ENCODE assay signal across 22 cellular contexts in the genomic region with DNA sequence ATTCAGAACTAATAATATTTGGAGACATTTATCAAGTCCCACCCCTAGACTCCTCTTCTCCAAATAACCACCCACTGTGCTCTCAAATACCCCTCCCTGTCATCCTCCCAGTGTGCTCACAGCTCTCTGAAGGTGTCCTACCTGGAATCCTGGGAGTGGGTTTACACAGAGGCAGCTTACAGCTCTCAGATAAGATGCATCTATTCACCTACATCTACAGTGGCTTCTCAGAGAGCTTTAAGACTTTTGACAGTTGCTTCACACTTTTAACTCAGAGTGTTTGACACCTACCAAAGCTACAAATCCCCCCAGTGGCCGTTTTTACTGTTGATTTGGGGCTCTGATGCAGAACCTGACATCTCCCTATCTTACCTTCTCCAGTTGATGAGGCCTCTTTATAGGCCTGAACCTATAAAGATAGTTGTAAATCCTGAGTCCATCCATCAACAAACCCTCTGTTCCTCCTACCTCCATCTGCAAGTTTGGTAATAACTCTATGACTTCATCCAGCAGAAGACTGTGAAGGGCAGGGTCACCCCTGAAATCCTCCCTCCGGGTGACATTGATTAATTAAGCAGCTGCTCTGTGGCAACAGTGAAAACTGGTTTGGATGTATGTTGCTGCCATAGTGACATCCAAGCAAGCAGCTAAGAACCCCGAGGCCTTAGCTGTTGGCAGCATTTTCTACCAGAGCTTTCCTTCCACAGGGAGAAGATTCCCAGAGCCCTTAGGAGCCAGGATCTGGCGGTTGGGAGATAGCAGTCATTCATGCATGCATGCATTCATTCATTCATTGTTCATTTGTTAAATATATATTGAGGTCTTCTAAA.
DNase-seq lines count a peak whose midpoint lies in the region; ATAC-seq, FAIRE-seq and TF ChIP-seq lines count a peak whose summit lies in the region.
"Had no signal": no experiment of that assay in that cellular context is flagged by ENCODE, and none has a peak within 500 bp of the region (broad histone marks: within the 10 kb centered on the region; RNA-seq: fewer than 3 reads in every experiment).

No MANE protein-coding gene starts in this region.

- no peaks in the 10 kb centered on the region for H3K9me1 ChIP-seq in K562 (ENCODE audit: control insufficient read depth, insufficient read depth, low read length)

- H3K9me3 Mint-ChIP-seq in activated T-helper 1 cell treated with anti-CD3 and anti-CD28 coated beads, Interleukin-12 subunit alpha, Interleukin-12 subunit beta, Interleukin-2, Interleukin-4 antibody, amounts not matched to agents 30 ng/mL and 10 ng/mL and 1 ng/mL, durations not matched to agents 14 hours and 24 hours and 36 hours = peaks cover 4% of the 10 kb centered on the region
- H3K9me3 Mint-ChIP-seq: CD8-positive, alpha-beta memory T cell; stimulated activated naive B cell treated with anti-CD40 and anti-IgM and Interleukin-4, amounts not matched to agents 10 μg/mL and 1 μg/mL and 100 μg/mL, for 72 hours had no signal

- in situ Hi-C loops in K562 (cut with MboI) = no loop called here

- TF ChIP-seq EP300 in K562 (IDR thresholded peaks at IDR 0.05; ENCODE audit: low read length) = no peak
- TF ChIP-seq EP300 in stomach (IDR thresholded peaks at IDR 0.05) = no peak

- TF ChIP-seq POLR2A in K562 (conservative IDR thresholded peaks at IDR 0.05) (no peak), stomach (IDR thresholded peaks at IDR 0.05) (no peak)

- CTCF ChIA-PET in K562 (lab: Yijun Ruan, JAX; ENCODE audit: low intra/inter-chr PET ratio) = no interaction called here

- H2AFZ ChIP-seq in K562 (ENCODE audit: low read depth, low read length) = no peak overlapping the region

- no peak overlapping the region for H3K4me3 ChIP-seq in GM12864 (ENCODE audit: low read depth, low read length)
- H3K4me3 ChIP-seq in K562 = no peak overlapping the region
- no peak overlapping the region for H3K4me3 ChIP-seq in stomach
- H3K4me3 ChIP-seq: tibial artery had no signal

- H3K27ac ChIP-seq in K562 (ENCODE audit: extremely low read depth, low read depth, low read length) (peak overlapping the region; percentile 6; the same call in 1 of the 3 replicates), stomach (no peak overlapping the region)
- H3K27ac ChIP-seq: tibial artery had no signal

- H3K27me3 ChIP-seq in K562 (ENCODE audit: control insufficient read depth in 2 of 2, insufficient read depth in 2 of 2, low read length in 2 of 2) (no peaks in the 10 kb centered on the region), stomach (no peaks in the 10 kb centered on the region)
- H3K27me3 ChIP-seq: tibial artery had no signal

- no peak overlapping the region for H3K9ac ChIP-seq in K562 (ENCODE audit: insufficient read depth in 1 of 2, low read depth in 2 of 2, low read length in 2 of 2)

- intact Hi-C loops in K562 (cut with micrococcal nuclease) = no loop called here
- intact Hi-C loops in stomach (cut with DNase I; ENCODE audit: low total_unique reads) = no loop called here
- intact Hi-C loops in activated T-helper 1 cell treated with anti-CD3 and anti-CD28 coated beads, Interleukin-12 subunit alpha, Interleukin-12 subunit beta, Interleukin-2, Interleukin-4 antibody, amounts not matched to agents 30 ng/mL and 10 ng/mL and 1 ng/mL, durations not matched to agents 14 hours and 24 hours and 36 hours (cut with micrococcal nuclease) = no loop called here

- WGBS in K562 (ENCODE audit: insufficient coverage, low coverage, missing lambda C conversion rate) = 48% methylated on average over 4 of the region's 4 CpGs
- 53 to 76% (median 60%) methylated on average over 4 of the region's 4 CpGs for WGBS in stomach, 5 donors

- no peaks in the 10 kb centered on the region for H3K36me3 Mint-ChIP-seq in activated T-helper 1 cell treated with anti-CD3 and anti-CD28 coated beads, Interleukin-12 subunit alpha, Interleukin-12 subunit beta, Interleukin-2, Interleukin-4 antibody, amounts not matched to agents 30 ng/mL and 10 ng/mL and 1 ng/mL, durations not matched to agents 14 hours and 24 hours and 36 hours (ENCODE audit: low read depth)
- H3K36me3 Mint-ChIP-seq: stimulated activated naive B cell treated with anti-CD40 and anti-IgM and Interleukin-4, amounts not matched to agents 10 μg/mL and 1 μg/mL and 100 μg/mL, for 72 hours had no signal

- H3K27me3 Mint-ChIP-seq in activated T-helper 1 cell treated with anti-CD3 and anti-CD28 coated beads, Interleukin-12 subunit alpha, Interleukin-12 subunit beta, Interleukin-2, Interleukin-4 antibody, amounts not matched to agents 30 ng/mL and 10 ng/mL and 1 ng/mL, durations not matched to agents 14 hours and 24 hours and 36 hours (ENCODE audit: insufficient read depth) = peaks cover 4% of the 10 kb centered on the region
- H3K27me3 Mint-ChIP-seq: stimulated activated naive B cell treated with anti-CD40 and anti-IgM and Interleukin-4, amounts not matched to agents 10 μg/mL and 1 μg/mL and 100 μg/mL, for 72 hours had no signal

- H3K79me2 ChIP-seq in K562 (ENCODE audit: control insufficient read depth, insufficient read depth, low read length) = no peaks in the 10 kb centered on the region

- no peaks in the 10 kb centered on the region; the same call in 1 of the 2 replicates for H3K9me3 ChIP-seq in K562 (replicated peaks; ENCODE audit: control insufficient read depth, insufficient read depth, low read depth, low read length)
- no peaks in the 10 kb centered on the region for H3K9me3 ChIP-seq in stomach
- H3K9me3 ChIP-seq: tibial artery had no signal

- H4K20me1 ChIP-seq in K562 (replicated peaks; ENCODE audit: control insufficient read depth, insufficient read depth, low read length) = no peaks in the 10 kb centered on the region

- H3K4me1 ChIP-seq in K562 (replicated peaks in 1 of 2; ENCODE audit: control insufficient read depth in 2 of 2, insufficient read depth in 2 of 2, low read length in 2 of 2) = peaks cover 28 to 59% of the 10 kb centered on the region in 2 experiments
- H3K4me1 ChIP-seq in stomach = peaks cover 0 to 16% (median 7%) of the 10 kb centered on the region in 4 donors
- H3K4me1 ChIP-seq: tibial artery had no signal

- no peak overlapping the region for H3K27ac Mint-ChIP-seq in activated T-helper 1 cell treated with anti-CD3 and anti-CD28 coated beads, Interleukin-12 subunit alpha, Interleukin-12 subunit beta, Interleukin-2, Interleukin-4 antibody, amounts not matched to agents 30 ng/mL and 10 ng/mL and 1 ng/mL, durations not matched to agents 14 hours and 24 hours and 36 hours
- H3K27ac Mint-ChIP-seq: activated CD4-positive, alpha-beta T cell treated with anti-CD3 and anti-CD28 coated beads, Interleukin-2, amount 10 ng/mL, durations not matched to agents 7 days and 5 days had no signal

- H3K4me2 ChIP-seq in K562 (ENCODE audit: insufficient read depth, low read length) = no peak overlapping the region; the same call in 1 of the 2 replicates

- no peak overlapping the region for H3K4me3 Mint-ChIP-seq in activated T-helper 1 cell treated with anti-CD3 and anti-CD28 coated beads, Interleukin-12 subunit alpha, Interleukin-12 subunit beta, Interleukin-2, Interleukin-4 antibody, amounts not matched to agents 30 ng/mL and 10 ng/mL and 1 ng/mL, durations not matched to agents 14 hours and 24 hours and 36 hours
- H3K4me3 Mint-ChIP-seq: activated CD4-positive, alpha-beta T cell treated with anti-CD3 and anti-CD28 coated beads, Interleukin-2, amount 10 ng/mL, durations not matched to agents 7 days and 5 days; CD8-positive, alpha-beta memory T cell; stimulated activated naive B cell treated with anti-CD40 and anti-IgM and Interleukin-4, amounts not matched to agents 10 μg/mL and 1 μg/mL and 100 μg/mL, for 72 hours had no signal

- no TSS peak for BruUV-seq in K562 (replicated peaks; lab: Mats Ljungman, UMichigan)

- TF ChIP-seq CTCF in GM12864 (IDR thresholded peaks at IDR 0.05; ENCODE audit: low read depth, low read length, missing control alignments) (peak; percentile 11), K562 (IDR thresholded peaks at IDR 0.05 in 2 of 3, conservative IDR thresholded peaks at IDR 0.05 in 1 of 3; ENCODE audit: insufficient read depth in 2 of 3, low read depth in 1 of 3, low read length in 3 of 3) (no peak), stomach (IDR thresholded peaks at IDR 0.05) (no peak)

- ATAC-seq in K562 (no peak), HG03354 (IDR thresholded peaks at IDR 0.05; ENCODE audit: poor library complexity, severe bottlenecking, unreplicated experiment) (no peak), HG03139 (IDR thresholded peaks at IDR 0.05; ENCODE audit: unreplicated experiment) (no peak)
- ATAC-seq: stimulated activated naive B cell treated with anti-CD40 and anti-IgM and Interleukin-4, amounts not matched to agents 10 μg/mL and 1 μg/mL and 100 μg/mL, for 72 hours had no signal

- H3K36me3 ChIP-seq in K562 (ENCODE audit: control insufficient read depth, insufficient read depth, low read length) = no peaks in the 10 kb centered on the region
- no peaks in the 10 kb centered on the region for H3K36me3 ChIP-seq in stomach
- H3K36me3 ChIP-seq: tibial artery had no signal

- H3K4me1 Mint-ChIP-seq in activated T-helper 1 cell treated with anti-CD3 and anti-CD28 coated beads, Interleukin-12 subunit alpha, Interleukin-12 subunit beta, Interleukin-2, Interleukin-4 antibody, amounts not matched to agents 30 ng/mL and 10 ng/mL and 1 ng/mL, durations not matched to agents 14 hours and 24 hours and 36 hours (ENCODE audit: low read depth) = peaks cover 7% of the 10 kb centered on the region
- H3K4me1 Mint-ChIP-seq: CD8-positive, alpha-beta memory T cell had no signal

- POLR2A ChIA-PET in K562 (lab: Yijun Ruan, JAX) = interaction anchor here (0.6 to 2.1 kb wide), 9 partner anchors 8 to 228 kb away, joined by 3 to 9 read pairs (median 3); no protein-coding TSS in a partner anchor

- no peak for FAIRE-seq in K562 (lab: Jason Lieb, UNC)
- FAIRE-seq: RCC 7860 had no signal

- no peak for TF ChIP-seq RAD21 in K562 (CRISPR knock-in tag; conservative IDR thresholded peaks at IDR 0.05 in 1 of 2, IDR thresholded peaks at IDR 0.05 in 1 of 2)

- no peak for DNase-seq in GM12864 (ENCODE audit: low read depth)
- DNase-seq in NAMALWA (ENCODE audit: low spot score) = peak; percentile 22
- no peak for DNase-seq in K562 (ENCODE audit: extremely low read depth in 1 of 4, low spot score in 3 of 4)
- peak; percentile 84 for DNase-seq in myocyte (ENCODE audit: low read depth)
- no peak for DNase-seq in stomach
- DNase-seq in activated T-helper 1 cell treated with anti-CD3 and anti-CD28 coated beads, Interleukin-12 subunit alpha, Interleukin-12 subunit beta, Interleukin-2, Interleukin-4 antibody, amounts not matched to agents 30 ng/mL and 10 ng/mL and 1 ng/mL, durations not matched to agents 14 hours and 24 hours and 36 hours (ENCODE audit: low spot score) = no peak
- DNase-seq: activated CD4-positive, alpha-beta T cell treated with anti-CD3 and anti-CD28 coated beads, Interleukin-2, amount 10 ng/mL, durations not matched to agents 7 days and 5 days; activated CD8-positive, alpha-beta memory T cell treated with anti-CD3 and anti-CD28 coated beads, Interleukin-2, amount 50 U/mL, for 4 hours; activated gamma-delta T cell; amniotic stem cell; CD8-positive, alpha-beta memory T cell; central memory CD4-positive, alpha-beta T cell; DND-41; MM.1S; NCI-H748 treated with DMSO at 0.1 percent for 48 hours; retina; stimulated activated CD4-positive, alpha-beta T cell treated with anti-CD3 and anti-CD28 coated beads, Interleukin-15, amount 100 ng/mL, for 24 hours; stimulated activated naive B cell treated with anti-CD40 and anti-IgM and Interleukin-4, amounts not matched to agents 10 μg/mL and 1 μg/mL and 100 μg/mL, for 72 hours; tibial artery had no signal

TF ChIP-seq in K562, 482 proteins besides CTCF, POLR2A, EP300 and RAD21 (continues in another document):
- no peak for TF ChIP-seq POLR2H (tag; IDR thresholded peaks at IDR 0.05; ENCODE audit: low read depth)

Comparison
In these comparisons a context has a peak if more than half of its experiments do, and no peak if none do; other contexts are left out.
1. DNase-seq: peak in NAMALWA (single experiment) and myocyte (single experiment); none in GM12864 (single experiment), K562 (0 of 4), stomach (single experiment) and activated T-helper 1 cell treated with anti-CD3 and anti-CD28 coated beads, Interleukin-12 subunit alpha, Interleukin-12 subunit beta, Interleukin-2, Interleukin-4 antibody, amounts not matched to agents 30 ng/mL and 10 ng/mL and 1 ng/mL, durations not matched to agents 14 hours and 24 hours and 36 hours (single experiment).